ENCODE assay signal across 3 cellular contexts in the genomic region with DNA sequence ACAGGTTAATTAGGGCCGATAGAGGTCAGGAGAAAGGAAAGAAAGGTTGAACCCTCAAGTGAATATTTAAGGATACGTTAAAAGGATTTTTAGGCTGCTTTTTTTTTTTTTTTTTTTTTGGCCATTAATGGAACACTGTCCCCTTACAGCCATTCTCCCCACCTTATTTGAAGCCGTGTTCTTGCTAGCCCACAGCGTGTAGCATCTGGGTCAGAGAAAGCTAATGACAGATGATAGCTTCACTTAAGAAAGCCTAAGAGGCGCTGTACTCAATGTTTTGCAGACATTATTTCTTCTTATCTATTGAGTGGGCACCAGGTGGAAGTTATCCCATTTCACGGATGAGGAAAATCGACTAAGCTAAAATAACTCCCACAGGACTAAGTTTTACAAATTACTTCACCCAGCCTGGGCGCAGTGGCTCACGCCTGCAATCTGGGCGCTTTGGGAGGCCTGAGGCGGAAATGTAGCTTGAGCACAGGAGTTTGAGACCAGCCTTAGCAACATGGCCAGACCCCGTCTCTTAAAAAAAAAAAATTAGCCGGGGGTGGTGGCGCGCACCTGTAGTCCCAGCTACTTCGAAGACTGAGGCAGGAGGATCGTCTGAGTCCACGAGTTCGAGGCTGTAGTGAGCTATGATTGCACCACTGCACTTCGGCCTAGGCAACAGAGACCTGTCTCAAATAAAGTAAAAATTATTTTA.
A peak's percentile ranks its signal among the peaks of the same experiment; 100 is the strongest.
TF ChIP-seq lines count a peak whose summit lies in the region.

No MANE protein-coding gene starts in this region.

TF ChIP-seq in A549, 52 proteins besides CTCF, POLR2A, EP300 and RAD21 (continues in another document):
- no peak for TF ChIP-seq MAZ (IDR thresholded peaks at IDR 0.05; ENCODE audit: borderline replicate concordance, low read depth, low read length)
- no peak for TF ChIP-seq BCL3 (IDR thresholded peaks at IDR 0.05)
- TF ChIP-seq EHMT2 (IDR thresholded peaks at IDR 0.05; ENCODE audit: low read depth): no peak
- TF ChIP-seq CBX2 (IDR thresholded peaks at IDR 0.05; ENCODE audit: borderline replicate concordance, low read depth): no peak
- TF ChIP-seq HEYL (CRISPR knock-in tag; IDR thresholded peaks at IDR 0.05): no peak
- no peak for TF ChIP-seq HOXB5 (CRISPR knock-in tag; IDR thresholded peaks at IDR 0.05)
- TF ChIP-seq, protein P1, sequence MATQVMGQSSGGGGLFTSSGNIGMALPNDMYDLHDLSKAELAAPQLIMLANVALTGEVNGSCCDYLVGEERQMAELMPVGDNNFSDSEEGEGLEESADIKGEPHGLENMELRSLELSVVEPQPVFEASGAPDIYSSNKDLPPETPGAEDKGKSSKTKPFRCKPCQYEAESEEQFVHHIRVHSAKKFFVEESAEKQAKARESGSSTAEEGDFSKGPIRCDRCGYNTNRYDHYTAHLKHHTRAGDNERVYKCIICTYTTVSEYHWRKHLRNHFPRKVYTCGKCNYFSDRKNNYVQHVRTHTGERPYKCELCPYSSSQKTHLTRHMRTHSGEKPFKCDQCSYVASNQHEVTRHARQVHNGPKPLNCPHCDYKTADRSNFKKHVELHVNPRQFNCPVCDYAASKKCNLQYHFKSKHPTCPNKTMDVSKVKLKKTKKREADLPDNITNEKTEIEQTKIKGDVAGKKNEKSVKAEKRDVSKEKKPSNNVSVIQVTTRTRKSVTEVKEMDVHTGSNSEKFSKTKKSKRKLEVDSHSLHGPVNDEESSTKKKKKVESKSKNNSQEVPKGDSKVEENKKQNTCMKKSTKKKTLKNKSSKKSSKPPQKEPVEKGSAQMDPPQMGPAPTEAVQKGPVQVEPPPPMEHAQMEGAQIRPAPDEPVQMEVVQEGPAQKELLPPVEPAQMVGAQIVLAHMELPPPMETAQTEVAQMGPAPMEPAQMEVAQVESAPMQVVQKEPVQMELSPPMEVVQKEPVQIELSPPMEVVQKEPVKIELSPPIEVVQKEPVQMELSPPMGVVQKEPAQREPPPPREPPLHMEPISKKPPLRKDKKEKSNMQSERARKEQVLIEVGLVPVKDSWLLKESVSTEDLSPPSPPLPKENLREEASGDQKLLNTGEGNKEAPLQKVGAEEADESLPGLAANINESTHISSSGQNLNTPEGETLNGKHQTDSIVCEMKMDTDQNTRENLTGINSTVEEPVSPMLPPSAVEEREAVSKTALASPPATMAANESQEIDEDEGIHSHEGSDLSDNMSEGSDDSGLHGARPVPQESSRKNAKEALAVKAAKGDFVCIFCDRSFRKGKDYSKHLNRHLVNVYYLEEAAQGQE (IDR thresholded peaks at IDR 0.05): no peak
- TF ChIP-seq ATOH8 (CRISPR knock-in tag; IDR thresholded peaks at IDR 0.05; ENCODE audit: low read depth): no peak
- no peak for TF ChIP-seq SREBF2 (IDR thresholded peaks at IDR 0.05)
- no peak for TF ChIP-seq NFE2L2 (conservative IDR thresholded peaks at IDR 0.05; ENCODE audit: low read length)
- TF ChIP-seq HDAC2 (IDR thresholded peaks at IDR 0.05): no peak
- TF ChIP-seq ESRRA (IDR thresholded peaks at IDR 0.05; ENCODE audit: borderline replicate concordance, low read length): no peak

TF ChIP-seq in HEK293, 187 proteins besides CTCF, POLR2A, EP300 and RAD21 (continues in another document):
- TF ChIP-seq ZNF596 (tag by site-specific recombination; IDR thresholded peaks at IDR 0.05) (no peak), ZNF555 (tag by site-specific recombination; conservative IDR thresholded peaks at IDR 0.05) (no peak), KLF9 (tag by site-specific recombination; IDR thresholded peaks at IDR 0.05; ENCODE audit: low read depth) (no peak), GLIS2 (tag by site-specific recombination; IDR thresholded peaks at IDR 0.05) (no peak), PRDM6 (tag by site-specific recombination; IDR thresholded peaks at IDR 0.05) (0 out of 2 replicates have a peak, but pooled peaks have one; percentile 5), PRDM1 (tag by site-specific recombination; IDR thresholded peaks at IDR 0.05) (peak; percentile 39), ZNF302 (tag by site-specific recombination; IDR thresholded peaks at IDR 0.05; ENCODE audit: low read depth) (no peak), ZBTB6 (tag by site-specific recombination; IDR thresholded peaks at IDR 0.05) (no peak), ZNF175 (tag by site-specific recombination; IDR thresholded peaks at IDR 0.05) (no peak)
- TF ChIP-seq, protein P2, sequence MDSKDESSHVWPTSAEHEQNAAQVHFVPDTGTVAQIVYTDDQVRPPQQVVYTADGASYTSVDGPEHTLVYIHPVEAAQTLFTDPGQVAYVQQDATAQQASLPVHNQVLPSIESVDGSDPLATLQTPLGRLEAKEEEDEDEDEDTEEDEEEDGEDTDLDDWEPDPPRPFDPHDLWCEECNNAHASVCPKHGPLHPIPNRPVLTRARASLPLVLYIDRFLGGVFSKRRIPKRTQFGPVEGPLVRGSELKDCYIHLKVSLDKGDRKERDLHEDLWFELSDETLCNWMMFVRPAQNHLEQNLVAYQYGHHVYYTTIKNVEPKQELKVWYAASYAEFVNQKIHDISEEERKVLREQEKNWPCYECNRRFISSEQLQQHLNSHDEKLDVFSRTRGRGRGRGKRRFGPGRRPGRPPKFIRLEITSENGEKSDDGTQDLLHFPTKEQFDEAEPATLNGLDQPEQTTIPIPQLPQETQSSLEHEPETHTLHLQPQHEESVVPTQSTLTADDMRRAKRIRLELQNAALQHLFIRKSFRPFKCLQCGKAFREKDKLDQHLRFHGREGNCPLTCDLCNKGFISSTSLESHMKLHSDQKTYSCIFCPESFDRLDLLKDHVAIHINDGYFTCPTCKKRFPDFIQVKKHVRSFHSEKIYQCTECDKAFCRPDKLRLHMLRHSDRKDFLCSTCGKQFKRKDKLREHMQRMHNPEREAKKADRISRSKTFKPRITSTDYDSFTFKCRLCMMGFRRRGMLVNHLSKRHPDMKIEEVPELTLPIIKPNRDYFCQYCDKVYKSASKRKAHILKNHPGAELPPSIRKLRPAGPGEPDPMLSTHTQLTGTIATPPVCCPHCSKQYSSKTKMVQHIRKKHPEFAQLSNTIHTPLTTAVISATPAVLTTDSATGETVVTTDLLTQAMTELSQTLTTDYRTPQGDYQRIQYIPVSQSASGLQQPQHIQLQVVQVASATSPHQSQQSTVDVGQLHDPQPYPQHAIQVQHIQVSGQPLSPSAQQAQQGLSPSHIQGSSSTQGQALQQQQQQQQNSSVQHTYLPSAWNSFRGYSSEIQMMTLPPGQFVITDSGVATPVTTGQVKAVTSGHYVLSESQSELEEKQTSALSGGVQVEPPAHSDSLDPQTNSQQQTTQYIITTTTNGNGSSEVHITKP (tag by site-specific recombination; IDR thresholded peaks at IDR 0.05): peak; percentile 96
- TF ChIP-seq, protein P3, sequence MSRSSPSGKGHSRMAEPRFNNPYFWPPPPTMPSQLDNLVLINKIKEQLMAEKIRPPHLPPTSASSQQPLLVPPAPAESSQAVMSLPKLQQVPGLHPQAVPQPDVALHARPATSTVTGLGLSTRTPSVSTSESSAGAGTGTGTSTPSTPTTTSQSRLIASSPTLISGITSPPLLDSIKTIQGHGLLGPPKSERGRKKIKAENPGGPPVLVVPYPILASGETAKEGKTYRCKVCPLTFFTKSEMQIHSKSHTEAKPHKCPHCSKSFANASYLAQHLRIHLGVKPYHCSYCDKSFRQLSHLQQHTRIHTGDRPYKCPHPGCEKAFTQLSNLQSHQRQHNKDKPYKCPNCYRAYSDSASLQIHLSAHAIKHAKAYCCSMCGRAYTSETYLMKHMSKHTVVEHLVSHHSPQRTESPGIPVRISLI (tag by site-specific recombination; IDR thresholded peaks at IDR 0.05): peak; percentile 65; the same call in 1 of the 2 replicates

TF ChIP-seq in GM12878, 131 proteins besides CTCF, POLR2A, EP300 and RAD21:
- TF ChIP-seq, protein P4, sequence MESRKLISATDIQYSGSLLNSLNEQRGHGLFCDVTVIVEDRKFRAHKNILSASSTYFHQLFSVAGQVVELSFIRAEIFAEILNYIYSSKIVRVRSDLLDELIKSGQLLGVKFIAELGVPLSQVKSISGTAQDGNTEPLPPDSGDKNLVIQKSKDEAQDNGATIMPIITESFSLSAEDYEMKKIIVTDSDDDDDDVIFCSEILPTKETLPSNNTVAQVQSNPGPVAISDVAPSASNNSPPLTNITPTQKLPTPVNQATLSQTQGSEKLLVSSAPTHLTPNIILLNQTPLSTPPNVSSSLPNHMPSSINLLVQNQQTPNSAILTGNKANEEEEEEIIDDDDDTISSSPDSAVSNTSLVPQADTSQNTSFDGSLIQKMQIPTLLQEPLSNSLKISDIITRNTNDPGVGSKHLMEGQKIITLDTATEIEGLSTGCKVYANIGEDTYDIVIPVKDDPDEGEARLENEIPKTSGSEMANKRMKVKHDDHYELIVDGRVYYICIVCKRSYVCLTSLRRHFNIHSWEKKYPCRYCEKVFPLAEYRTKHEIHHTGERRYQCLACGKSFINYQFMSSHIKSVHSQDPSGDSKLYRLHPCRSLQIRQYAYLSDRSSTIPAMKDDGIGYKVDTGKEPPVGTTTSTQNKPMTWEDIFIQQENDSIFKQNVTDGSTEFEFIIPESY (IDR thresholded peaks at IDR 0.05): 0 out of 2 replicates have a peak, but pooled peaks have one; percentile 14
- no peak for TF ChIP-seq SMAD5 (IDR thresholded peaks at IDR 0.05; ENCODE audit: low read depth)
